Comparison of ENCODE assay signal across 9 cellular contexts in genomic region chr6:153947817-153948447, GRCh38.
DNase-seq lines count a peak whose midpoint lies in the region; ATAC-seq, FAIRE-seq and TF ChIP-seq lines count a peak whose summit lies in the region.
"Had no signal": no experiment of that assay in that cellular context is flagged by ENCODE, and none has a peak within 500 bp of the region (broad histone marks: within the 10 kb centered on the region; RNA-seq: fewer than 3 reads in every experiment).

No MANE protein-coding gene starts in this region.

- FAIRE-seq in kidney (lab: Jason Lieb, UNC): no peak

- H3K36me3 ChIP-seq in adipocyte (ENCODE audit: control insufficient read depth, insufficient read depth, low read length, severe bottlenecking) (no peaks in the 10 kb centered on the region), kidney (ENCODE audit: control insufficient read depth in 1 of 2, insufficient read depth in 2 of 2, low read length in 2 of 2) (no peaks in the 10 kb centered on the region)
- H3K36me3 ChIP-seq: SJSA1 had no signal

- DNase-seq in CD1c-positive myeloid dendritic cell (ENCODE audit: extremely low spot score) (peak; percentile 36), HT1080 (ENCODE audit: low read depth) (peak; percentile 39), adipocyte (ENCODE audit: low read depth) (no peak), kidney (no peak)
- no peak for DNase-seq in activated effector memory CD4-positive, alpha-beta T cell treated with anti-CD3 and anti-CD28 coated beads, Interleukin-2, amount 50 U/mL, for 16 hours
- DNase-seq in activated naive CD4-positive, alpha-beta T cell treated with anti-CD3 and anti-CD28 coated beads, Interleukin-2, amount 10 ng/mL, durations not matched to agents 7 days and 5 days: no peak

- H3K36me3 Mint-ChIP-seq in activated naive CD4-positive, alpha-beta T cell treated with anti-CD3 and anti-CD28 coated beads, Interleukin-2, amount 10 ng/mL, durations not matched to agents 7 days and 5 days: no peaks in the 10 kb centered on the region

- H3K9ac ChIP-seq in adipocyte (ENCODE audit: low read length): peak overlapping the region; percentile 10
- H3K9ac ChIP-seq in kidney (ENCODE audit: low read length in 2 of 2): no peak overlapping the region

- H3K4me3 ChIP-seq in adipocyte (ENCODE audit: low read length) (no peak overlapping the region), kidney (ENCODE audit: low read length in 2 of 2) (no peak overlapping the region)
- H3K4me3 ChIP-seq: SJSA1 had no signal

- no peaks in the 10 kb centered on the region for H3K27me3 Mint-ChIP-seq in activated naive CD4-positive, alpha-beta T cell treated with anti-CD3 and anti-CD28 coated beads, Interleukin-2, amount 10 ng/mL, durations not matched to agents 7 days and 5 days

- no peaks in the 10 kb centered on the region for H3K9me3 Mint-ChIP-seq in activated naive CD4-positive, alpha-beta T cell treated with anti-CD3 and anti-CD28 coated beads, Interleukin-2, amount 10 ng/mL, durations not matched to agents 7 days and 5 days

- H3K4me1 ChIP-seq in adipocyte (ENCODE audit: control insufficient read depth, insufficient read depth, low read length): peaks cover 3% of the 10 kb centered on the region
- H3K4me1 ChIP-seq in kidney (ENCODE audit: control insufficient read depth in 1 of 2, insufficient read depth in 1 of 2, low read depth in 1 of 2, low read length in 2 of 2): no peaks in the 10 kb centered on the region
- H3K4me1 ChIP-seq: SJSA1 had no signal

- ATAC-seq in GM18519 (IDR thresholded peaks at IDR 0.05; ENCODE audit: low FRiP score, unreplicated experiment): peak; percentile 68
- ATAC-seq in HG03378 (IDR thresholded peaks at IDR 0.05; ENCODE audit: unreplicated experiment): no peak

- no peak overlapping the region for H3K27ac ChIP-seq in kidney (ENCODE audit: low read depth in 2 of 2, low read length in 2 of 2)
- H3K27ac ChIP-seq: SJSA1 had no signal

- CTCF ChIA-PET in activated naive CD4-positive, alpha-beta T cell treated with anti-CD3 and anti-CD28 coated beads, Interleukin-2, amount 10 ng/mL, durations not matched to agents 7 days and 5 days (lab: Charles Lee): interaction anchor here (0.6 to 1.2 kb wide), 7 partner anchors 9 to 916 kb away, joined by 3 to 6 read pairs (median 3); no protein-coding TSS in a partner anchor

- H3K27me3 ChIP-seq in adipocyte (replicated peaks; ENCODE audit: control insufficient read depth, insufficient read depth, low read length): no peaks in the 10 kb centered on the region

- H3K4me1 Mint-ChIP-seq in activated naive CD4-positive, alpha-beta T cell treated with anti-CD3 and anti-CD28 coated beads, Interleukin-2, amount 10 ng/mL, durations not matched to agents 7 days and 5 days: no peaks in the 10 kb centered on the region

- H3K9me3 ChIP-seq in adipocyte (ENCODE audit: control insufficient read depth, low read length) (no peaks in the 10 kb centered on the region), kidney (ENCODE audit: control insufficient read depth in 1 of 2, low read length in 2 of 2) (no peaks in the 10 kb centered on the region)
- H3K9me3 ChIP-seq: SJSA1 had no signal

- no peak overlapping the region for H3K4me3 Mint-ChIP-seq in activated naive CD4-positive, alpha-beta T cell treated with anti-CD3 and anti-CD28 coated beads, Interleukin-2, amount 10 ng/mL, durations not matched to agents 7 days and 5 days

- peak; percentile 84 for TF ChIP-seq CTCF in kidney (IDR thresholded peaks at IDR 0.05; ENCODE audit: borderline replicate concordance, extremely low read depth, insufficient read depth)

- intact Hi-C loops in kidney (cut with DNase I): no loop called here

- no peak overlapping the region for H3K27ac Mint-ChIP-seq in activated naive CD4-positive, alpha-beta T cell treated with anti-CD3 and anti-CD28 coated beads, Interleukin-2, amount 10 ng/mL, durations not matched to agents 7 days and 5 days

Comparison
In these comparisons a context has a peak if more than half of its experiments do, and no peak if none do; other contexts are left out.
1. DNase-seq: peak in CD1c-positive myeloid dendritic cell (single experiment) and HT1080 (single experiment); none in adipocyte (single experiment), kidney (single experiment), activated effector memory CD4-positive, alpha-beta T cell treated with anti-CD3 and anti-CD28 coated beads, Interleukin-2, amount 50 U/mL, for 16 hours (single experiment) and activated naive CD4-positive, alpha-beta T cell treated with anti-CD3 and anti-CD28 coated beads, Interleukin-2, amount 10 ng/mL, durations not matched to agents 7 days and 5 days (single experiment).